1 cellular context compared by ENCODE assay signal in genomic region chr4:111281219-111281618, GRCh38.
TF ChIP-seq lines count a peak whose summit lies in the region.

No MANE protein-coding gene starts in this region.

TF ChIP-seq in GM23338, 12 proteins besides CTCF, POLR2A, EP300 and RAD21 (continued from another document):
- TF ChIP-seq REST (IDR thresholded peaks at IDR 0.05; ENCODE audit: unreplicated experiment) (no peak), JUNB (IDR thresholded peaks at IDR 0.05; ENCODE audit: unreplicated experiment) (no peak), ZNF462 (CRISPR knock-in tag; IDR thresholded peaks at IDR 0.05) (no peak), ZNF331 (CRISPR knock-in tag; IDR thresholded peaks at IDR 0.05; ENCODE audit: low read depth) (no peak), STAT1 (IDR thresholded peaks at IDR 0.05; ENCODE audit: unreplicated experiment) (no peak), EZH2phosphoT487 (IDR thresholded peaks at IDR 0.05; ENCODE audit: unreplicated experiment) (no peak)
TF ChIP-seq in GM23338: peak in this region for 0.
